22 cellular contexts compared by ENCODE assay signal in the genomic region with DNA sequence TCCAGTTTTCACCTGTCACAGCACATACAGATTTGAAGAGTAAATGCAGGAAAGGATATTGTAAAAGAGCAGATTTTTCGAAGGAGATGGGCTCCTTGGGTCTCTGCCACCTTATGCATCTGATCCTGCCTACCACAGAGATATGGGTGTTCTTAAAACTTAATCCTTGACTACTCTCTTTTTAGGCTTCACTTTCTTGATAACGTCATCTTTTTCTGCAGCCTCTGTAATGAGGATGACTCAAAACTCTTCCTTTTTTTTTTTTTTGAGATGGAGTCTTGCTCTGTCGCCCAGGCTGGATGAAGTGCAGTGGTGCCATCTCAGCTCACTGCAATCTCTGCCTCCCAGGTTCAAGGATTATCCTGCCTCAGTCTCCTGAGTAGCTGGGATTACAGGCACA. TPM values are rescaled to one million over a fixed set of nuclear protein-coding genes. Genes with fewer than 3 reads are reported as not detected.
A peak's percentile ranks its signal among the peaks of the same experiment; 100 is the strongest.
DNase-seq lines count a peak whose midpoint lies in the region; ATAC-seq, FAIRE-seq and TF ChIP-seq lines count a peak whose summit lies in the region.
"Had no signal": no experiment of that assay in that cellular context is flagged by ENCODE, and none has a peak within 500 bp of the region (broad histone marks: within the 10 kb centered on the region; RNA-seq: fewer than 3 reads in every experiment).

No MANE protein-coding gene starts in this region.

- WGBS in GM23248 (ENCODE audit: low coverage in 1 of 2, low lambda C conversion rate in 2 of 2, missing lambda C conversion rate in 2 of 2), 2 experiments = 90 to 91% methylated on average over 3 of the region's 3 CpGs
- 44% methylated on average over 2 of the region's 3 CpGs for WGBS in GM12878 (ENCODE audit: insufficient coverage, insufficient replicate concordance, low lambda C conversion rate, missing lambda C conversion rate)

- H3K4me3 ChIP-seq in CD4-positive, CD25-positive, alpha-beta regulatory T cell (ENCODE audit: low read depth, low read length) = no peak overlapping the region
- H3K4me3 ChIP-seq in GM23248 (no peak overlapping the region), GM12878 (no peak overlapping the region), neutrophil (ENCODE audit: low read depth in 1 of 2, low read length in 1 of 2) (no peak overlapping the region), H7 (ENCODE audit: insufficient read depth, low read depth, low read length) (no peak overlapping the region)
- H3K4me3 ChIP-seq: heart left ventricle, SJSA1, vagina had no signal

- no peak for TF ChIP-seq RAD21 in GM12878 (IDR thresholded peaks at IDR 0.05; ENCODE audit: insufficient read depth, low read depth, low read length)

- SMC1A ChIA-PET in GM12878 (lab: Charles Lee; ENCODE audit: uncharacterized antibody, unreplicated experiment) = no interaction called here

- POLR2A ChIA-PET in GM12878 (lab: Charles Lee) = interaction anchor here (0.7 kb wide), 1 partner anchor 209 kb away, joined by 3 read pairs; no protein-coding TSS in a partner anchor

- FAIRE-seq in GM12878 (lab: Jason Lieb, UNC) = no peak
- FAIRE-seq: HepG2, RCC 7860 had no signal

- ATAC-seq in CD4-positive, CD25-positive, alpha-beta regulatory T cell (ENCODE audit: low read depth in 2 of 2) = no peak
- ATAC-seq in GM12878 = no peak; the same call in 2 of the 3 replicates
- ATAC-seq in HG02973 (IDR thresholded peaks at IDR 0.05; ENCODE audit: unreplicated experiment) = no peak
- ATAC-seq: heart left ventricle, HepG2, left colon had no signal

- CTCF ChIA-PET in GM12878 (lab: Yijun Ruan, JAX) = no interaction called here

- no peak overlapping the region for H3K9ac ChIP-seq in GM23248
- H3K9ac ChIP-seq in GM12878 (ENCODE audit: control insufficient read depth, insufficient read depth, low read length) = no peak overlapping the region

- H3K36me3 ChIP-seq in CD4-positive, CD25-positive, alpha-beta regulatory T cell (ENCODE audit: control insufficient read depth, insufficient read depth, low read length) = peaks cover 25% of the 10 kb centered on the region
- H3K36me3 ChIP-seq in GM23248 (ENCODE audit: low read depth) (peaks cover 18% of the 10 kb centered on the region; the same call in 1 of the 2 replicates), GM12878 (ENCODE audit: control insufficient read depth in 2 of 2, insufficient read depth in 2 of 2, low read length in 1 of 2) (peaks cover 3 to 9% of the 10 kb centered on the region in 2 experiments), neutrophil (peaks cover 27% of the 10 kb centered on the region), H7 (replicated peaks; ENCODE audit: control insufficient read depth, insufficient read depth, low read length) (peaks cover 4% of the 10 kb centered on the region)

- RAD21 ChIA-PET in GM12878 (lab: Charles Lee; ENCODE audit: unreplicated experiment) = no interaction called here

- no peak overlapping the region for H2AFZ ChIP-seq in GM23248
- H2AFZ ChIP-seq in GM12878 (ENCODE audit: control insufficient read depth, low read depth, low read length) = no peak overlapping the region

- H3K4me1 ChIP-seq in CD4-positive, CD25-positive, alpha-beta regulatory T cell (ENCODE audit: control insufficient read depth, insufficient read depth, low read length, poor library complexity, severe bottlenecking) = peaks cover 14% of the 10 kb centered on the region
- H3K4me1 ChIP-seq in GM23248 (ENCODE audit: insufficient read depth) = peaks cover 8% of the 10 kb centered on the region
- peaks cover 3% of the 10 kb centered on the region; the same call in 1 of the 2 replicates for H3K4me1 ChIP-seq in GM12878 (ENCODE audit: control insufficient read depth, insufficient read depth, low read length)
- peaks cover 23 to 24% of the 10 kb centered on the region in 2 experiments for H3K4me1 ChIP-seq in neutrophil (ENCODE audit: control insufficient read depth in 1 of 2, insufficient read depth in 1 of 2, low read depth in 1 of 2, low read length in 1 of 2)
- H3K4me1 ChIP-seq: SJSA1 had no signal

- peaks cover 27% of the 10 kb centered on the region for H3K36me3 Mint-ChIP-seq in CD4-positive, CD25-positive, alpha-beta regulatory T cell

- peak overlapping the region in 2 of 3 donors; percentile 27 to 73 for H3K27ac Mint-ChIP-seq in CD4-positive, CD25-positive, alpha-beta regulatory T cell
- H3K27ac Mint-ChIP-seq: progenitor cell of endocrine pancreas; T-helper 1 cell treated with Interleukin-12 subunit alpha and Interleukin-12 subunit beta and Interleukin-4 antibody, amounts not matched to agents 30 μg/mL and 1 μg/mL, for 36 hours had no signal

- H3K9me2 ChIP-seq in GM23248 (ENCODE audit: insufficient read depth) = no peaks in the 10 kb centered on the region

- no peak overlapping the region for H3K27ac ChIP-seq in CD4-positive, CD25-positive, alpha-beta regulatory T cell (ENCODE audit: insufficient read depth, low read length, poor library complexity, severe bottlenecking)
- H3K27ac ChIP-seq in GM23248 (no peak overlapping the region), GM12878 (ENCODE audit: control insufficient read depth, insufficient read depth) (no peak overlapping the region), neutrophil (peak overlapping the region; percentile 42)
- H3K27ac ChIP-seq: heart left ventricle, SJSA1, vagina had no signal

- TF ChIP-seq CTCF in GM12878 (IDR thresholded peaks at IDR 0.05 in 2 of 3, conservative IDR thresholded peaks at IDR 0.05 in 1 of 3; ENCODE audit: control insufficient read depth in 2 of 3, extremely low read depth in 1 of 3, insufficient read depth in 1 of 3, low read depth in 3 of 3, low read length in 3 of 3) (no peak), neutrophil (IDR thresholded peaks at IDR 0.05) (no peak)

- peaks cover 12% of the 10 kb centered on the region; the same call in 1 of the 2 replicates for H3F3A ChIP-seq in GM23248 (ENCODE audit: insufficient read depth)

- no peaks in the 10 kb centered on the region for H3K9me3 ChIP-seq in CD4-positive, CD25-positive, alpha-beta regulatory T cell (ENCODE audit: control insufficient read depth in 2 of 2, low read length in 2 of 2)
- no peaks in the 10 kb centered on the region for H3K9me3 ChIP-seq in GM23248 (ENCODE audit: low read depth)
- H3K9me3 ChIP-seq in GM12878 (replicated peaks; ENCODE audit: control insufficient read depth, insufficient read depth, low read length) = no peaks in the 10 kb centered on the region
- no peaks in the 10 kb centered on the region for H3K9me3 ChIP-seq in neutrophil
- H3K9me3 ChIP-seq: heart left ventricle, SJSA1, vagina had no signal

- TF ChIP-seq EP300 in GM12878 (IDR thresholded peaks at IDR 0.05; ENCODE audit: borderline replicate concordance in 1 of 2, control insufficient read depth in 1 of 2, low read depth in 2 of 2, low read length in 2 of 2) = no peak

- in situ Hi-C loops in GM23248 (cut with MboI) (no loop called here), GM12878 (cut with MboI) (no loop called here)

- H3K4me3 Mint-ChIP-seq in CD4-positive, CD25-positive, alpha-beta regulatory T cell = peak overlapping the region in 1 of 4 donors; percentile 15
- H3K4me3 Mint-ChIP-seq: mesothelial cell of epicardium; T-helper 1 cell treated with Interleukin-12 subunit alpha and Interleukin-12 subunit beta and Interleukin-4 antibody, amounts not matched to agents 30 μg/mL and 1 μg/mL, for 36 hours had no signal

- peaks cover 100% of the 10 kb centered on the region for H3K79me2 ChIP-seq in GM23248 (ENCODE audit: insufficient read depth)
- H3K79me2 ChIP-seq in GM12878 (ENCODE audit: control insufficient read depth, insufficient read depth, low read length) = peaks cover 30% of the 10 kb centered on the region

- peaks cover 27 to 68% (median 48%) of the 10 kb centered on the region in 4 donors for H3K4me1 Mint-ChIP-seq in CD4-positive, CD25-positive, alpha-beta regulatory T cell
- H3K4me1 Mint-ChIP-seq: mesothelial cell of epicardium had no signal

- no peaks in the 10 kb centered on the region for H3K9me3 Mint-ChIP-seq in CD4-positive, CD25-positive, alpha-beta regulatory T cell
- H3K9me3 Mint-ChIP-seq: T-helper 1 cell treated with Interleukin-12 subunit alpha and Interleukin-12 subunit beta and Interleukin-4 antibody, amounts not matched to agents 30 μg/mL and 1 μg/mL, for 36 hours had no signal

- DNase-seq in CD4-positive, CD25-positive, alpha-beta regulatory T cell = no peak
- peak; percentile 6 for DNase-seq in GM23248
- DNase-seq in GM12878 (ENCODE audit: low read depth, low spot score) = no peak
- DNase-seq in H7 = no peak
- no peak for DNase-seq in stimulated activated CD4-positive, alpha-beta T cell treated with anti-CD3 and anti-CD28 coated beads, Interleukin-4, amount 100 ng/mL, for 4 hours
- DNase-seq: activated T-cell treated with anti-CD3 and anti-CD28 coated beads for 4 hours, caudate nucleus, COR-L47, GOT3, heart left ventricle, left colon, NCI-H1417 treated with DMSO at 0.1 percent for 48 hours, NCI-H510A had no signal

- H3K4me2 ChIP-seq in GM23248 (ENCODE audit: unreplicated experiment) (no peak overlapping the region), GM12878 (ENCODE audit: control insufficient read depth, insufficient read depth) (no peak overlapping the region)

- intact Hi-C loops in GM12878 (cut with micrococcal nuclease; ENCODE audit: unreplicated experiment) = no loop called here

- no TSS peak for BruUV-seq in GM12878 (replicated peaks; lab: Mats Ljungman, UMichigan)

- no peak for TF ChIP-seq POLR2A in GM12878 (IDR thresholded peaks at IDR 0.05; ENCODE audit: low read depth, low read length)

- H4K20me1 ChIP-seq in GM23248 (ENCODE audit: insufficient read depth) = no peaks in the 10 kb centered on the region
- no peaks in the 10 kb centered on the region for H4K20me1 ChIP-seq in GM12878 (ENCODE audit: control insufficient read depth, insufficient read depth)

- no peaks in the 10 kb centered on the region for H3K27me3 ChIP-seq in CD4-positive, CD25-positive, alpha-beta regulatory T cell (ENCODE audit: control insufficient read depth, insufficient read depth, low read length)
- H3K27me3 ChIP-seq in GM23248 (replicated peaks; ENCODE audit: insufficient read depth) = no peaks in the 10 kb centered on the region
- no peaks in the 10 kb centered on the region for H3K27me3 ChIP-seq in GM12878 (replicated peaks in 1 of 2; ENCODE audit: control insufficient read depth in 2 of 2, insufficient read depth in 2 of 2, low read length in 1 of 2)
- no peaks in the 10 kb centered on the region for H3K27me3 ChIP-seq in neutrophil
- H3K27me3 ChIP-seq in H7 (ENCODE audit: control insufficient read depth, insufficient read depth, low read length) = no peaks in the 10 kb centered on the region
- H3K27me3 ChIP-seq: heart left ventricle, SJSA1, vagina had no signal

- no peaks in the 10 kb centered on the region for H3K27me3 Mint-ChIP-seq in CD4-positive, CD25-positive, alpha-beta regulatory T cell
- H3K27me3 Mint-ChIP-seq: progenitor cell of endocrine pancreas had no signal

RNA-seq across cellular contexts. Expression of gene PRR14L, which starts 7.8 kb away (rescaled TPM):
- total RNA-seq in CD4-positive, CD25-positive, alpha-beta regulatory T cell = 48.1 TPM
- polyA plus RNA-seq in CD4-positive, CD25-positive, alpha-beta regulatory T cell = 10 to 100 TPM; 12.0 to 34.2 (median 21.0) TPM
- 7.6 and 34.1 TPM in 2 replicates for total RNA-seq in GM23248 (2014; rRNA removed; shearing (Covaris generic))
- polyA plus RNA-seq in GM23248 (2016; fragmentation: Nextera tagmentation; extraction: Ambion mirVana) (15.2 and 16.0 TPM in 2 replicates), GM12878 (2011; rRNA removed) (19.3 and 19.5 TPM in 2 replicates), GM12878 (2014; fragmentation: Illumina TruSeq; extraction: Trizol) (23.3 and 24.8 TPM in 2 replicates), GM12878 (2014; fragmentation: Nextera tagmentation; extraction: Ambion mirVana) (10 to 100 TPM in 1 of 2 experiments, 1 to 10 TPM in 1; 4.2 to 12.3 TPM), GM12878 (2014; rRNA removed) (17.0 and 17.2 TPM in 2 replicates), GM12878 (2016; fragmentation: Nextera tagmentation; extraction: Ambion mirVana) (10 to 100 TPM; 23.5 to 27.7 TPM)
- total RNA-seq in GM12878 (2013; cell fraction: nucleolus; rRNA removed) = 59.1 and 64.9 TPM in 2 replicates
- total RNA-seq in GM12878 (2014; rRNA removed) (14.4 and 14.7 TPM in 2 replicates), GM12878 (2014; rRNA removed; fragmentation: Illumina TruSeq; extraction: Trizol) (26.9 and 27.0 TPM in 2 replicates), GM12878 (2021) (42.4 and 49.0 TPM in 2 replicates)
- polyA plus RNA-seq in GM12878 (2011; ENCODE audit: low read depth) = 10.3 TPM
- polyA plus RNA-seq in GM12878 (2011; cell fraction: cytosol; rRNA removed) = 13.8 and 16.3 TPM in 2 replicates
- polyA plus RNA-seq in GM12878 (2011; cell fraction: nucleus; rRNA removed) = 18.9 and 21.1 TPM in 2 replicates
- 11.0 and 12.7 TPM in 2 replicates for polyA plus RNA-seq in GM12878 (2012)
- 62.7 and 75.0 TPM in 2 replicates for polyA minus RNA-seq in GM12878 (2011; rRNA and poly(A)+ RNA removed)
- polyA minus RNA-seq in GM12878 (2011; cell fraction: cytosol; rRNA and poly(A)+ RNA removed) = 14.7 and 21.2 TPM in 2 replicates
- 28.0 and 37.6 TPM in 2 replicates for polyA minus RNA-seq in GM12878 (2011; cell fraction: nucleus; rRNA and poly(A)+ RNA removed)
- total RNA-seq in H7 (2014; rRNA removed; shearing (Covaris generic)) = 24.7 and 25.6 TPM in 2 replicates

RNA-seq across cellular contexts. Expression of gene DEPDC5, which starts 11.7 kb away (rescaled TPM):
- 57.6 TPM for total RNA-seq in CD4-positive, CD25-positive, alpha-beta regulatory T cell
- polyA plus RNA-seq in CD4-positive, CD25-positive, alpha-beta regulatory T cell = 10 to 100 TPM in 1 of 4 donors, 1 to 10 TPM in 3; 4.1 to 14.5 (median 9.0) TPM
- total RNA-seq in GM23248 (2014; rRNA removed; shearing (Covaris generic)) = 6.3 and 12.1 TPM in 2 replicates
- polyA plus RNA-seq in GM23248 (2016; fragmentation: Nextera tagmentation; extraction: Ambion mirVana) (5.7 and 7.6 TPM in 2 replicates), GM12878 (2011; rRNA removed) (26.5 and 29.0 TPM in 2 replicates), GM12878 (2014; fragmentation: Illumina TruSeq; extraction: Trizol) (19.4 and 23.2 TPM in 2 replicates), GM12878 (2014; fragmentation: Nextera tagmentation; extraction: Ambion mirVana) (1 to 10 TPM; 3.0 to 6.2 TPM), GM12878 (2014; rRNA removed) (22.4 and 24.8 TPM in 2 replicates), GM12878 (2016; fragmentation: Nextera tagmentation; extraction: Ambion mirVana) (10 to 100 TPM; 23.1 to 26.9 TPM)
- 142 and 159 TPM in 2 replicates for total RNA-seq in GM12878 (2013; cell fraction: nucleolus; rRNA removed)
- total RNA-seq in GM12878 (2014; rRNA removed) (20.0 and 21.4 TPM in 2 replicates), GM12878 (2014; rRNA removed; fragmentation: Illumina TruSeq; extraction: Trizol) (26.7 and 26.8 TPM in 2 replicates), GM12878 (2021) (28.6 and 38.9 TPM in 2 replicates)
- polyA plus RNA-seq in GM12878 (2011; ENCODE audit: low read depth) = 9.5 TPM
- polyA plus RNA-seq in GM12878 (2011; cell fraction: cytosol; rRNA removed) = 18.8 and 21.2 TPM in 2 replicates
- polyA plus RNA-seq in GM12878 (2011; cell fraction: nucleus; rRNA removed) = 30.6 and 39.6 TPM in 2 replicates
- 13.7 and 18.1 TPM in 2 replicates for polyA plus RNA-seq in GM12878 (2012)
- polyA minus RNA-seq in GM12878 (2011; rRNA and poly(A)+ RNA removed) = 67.8 and 78.9 TPM in 2 replicates
- 13.0 and 21.1 TPM in 2 replicates for polyA minus RNA-seq in GM12878 (2011; cell fraction: cytosol; rRNA and poly(A)+ RNA removed)
- 42.9 and 82.9 TPM in 2 replicates for polyA minus RNA-seq in GM12878 (2011; cell fraction: nucleus; rRNA and poly(A)+ RNA removed)
- total RNA-seq in H7 (2014; rRNA removed; shearing (Covaris generic)) = 13.7 and 15.1 TPM in 2 replicates
